27 cellular contexts compared by ENCODE assay signal in genomic region chr10:95496951-95497350, GRCh38.
DNase-seq lines count a peak whose midpoint lies in the region; ATAC-seq and TF ChIP-seq lines count a peak whose summit lies in the region.
"Had no signal": no experiment of that assay in that cellular context is flagged by ENCODE, and none has a peak within 500 bp of the region (broad histone marks: within the 10 kb centered on the region; RNA-seq: fewer than 3 reads in every experiment).

No MANE protein-coding gene starts in this region.

- TF ChIP-seq CTCF in heart left ventricle (IDR thresholded peaks at IDR 0.05) (no peak), heart right ventricle (IDR thresholded peaks at IDR 0.05) (no peak), esophagus muscularis mucosa (IDR thresholded peaks at IDR 0.05) (no peak), psoas muscle (IDR thresholded peaks at IDR 0.05) (no peak), uterus (IDR thresholded peaks at IDR 0.05) (no peak), omental fat pad (IDR thresholded peaks at IDR 0.05) (no peak)

- peaks cover 3 to 92% (median 38%) of the 10 kb centered on the region in 12 donors for H3K4me1 ChIP-seq in heart left ventricle
- peaks cover 14 to 88% (median 67%) of the 10 kb centered on the region in 9 donors for H3K4me1 ChIP-seq in heart right ventricle
- H3K4me1 ChIP-seq in esophagus muscularis mucosa: peaks cover 65 to 99% (median 84%) of the 10 kb centered on the region in 4 donors
- H3K4me1 ChIP-seq in psoas muscle: peaks cover 28% of the 10 kb centered on the region
- peaks cover 0 to 4% of the 10 kb centered on the region in 2 donors for H3K4me1 ChIP-seq in uterus
- H3K4me1 ChIP-seq: left lung had no signal

- no peak for TF ChIP-seq EP300 in esophagus muscularis mucosa (IDR thresholded peaks at IDR 0.05)

- no peaks in the 10 kb centered on the region for H3K9me3 ChIP-seq in heart left ventricle
- H3K9me3 ChIP-seq in heart right ventricle: no peaks in the 10 kb centered on the region
- no peaks in the 10 kb centered on the region for H3K9me3 ChIP-seq in esophagus muscularis mucosa
- H3K9me3 ChIP-seq in psoas muscle: no peaks in the 10 kb centered on the region
- no peaks in the 10 kb centered on the region for H3K9me3 ChIP-seq in uterus
- no peaks in the 10 kb centered on the region for H3K9me3 ChIP-seq in MG63
- H3K9me3 ChIP-seq: body of pancreas, left lung had no signal

- intact Hi-C loops in heart left ventricle (cut with DNase I) (no loop called here), heart right ventricle (cut with DNase I) (no loop called here), esophagus muscularis mucosa (cut with DNase I) (loop anchor here (10.0 kb wide), 1 partner anchor 98 kb away; no protein-coding TSS in a partner anchor), psoas muscle (cut with DNase I) (no loop called here), uterus (cut with DNase I; ENCODE audit: low total_unique reads) (no loop called here)

- TF ChIP-seq POLR2A in heart left ventricle (IDR thresholded peaks at IDR 0.05) (no peak), esophagus muscularis mucosa (IDR thresholded peaks at IDR 0.05; ENCODE audit: low read depth) (no peak), uterus (IDR thresholded peaks at IDR 0.05) (no peak)

- H3K36me3 ChIP-seq in heart left ventricle: peaks cover 0 to 9% (median 0%) of the 10 kb centered on the region in 9 donors
- H3K36me3 ChIP-seq in heart right ventricle: peaks cover 0 to 3% (median 0%) of the 10 kb centered on the region in 9 donors
- H3K36me3 ChIP-seq in esophagus muscularis mucosa: peaks cover 0 to 12% (median 9%) of the 10 kb centered on the region in 4 donors
- no peaks in the 10 kb centered on the region for H3K36me3 ChIP-seq in psoas muscle (ENCODE audit: insufficient read depth in 1 of 2, low read depth in 1 of 2)
- no peaks in the 10 kb centered on the region for H3K36me3 ChIP-seq in uterus
- no peaks in the 10 kb centered on the region for H3K36me3 ChIP-seq in MG63
- H3K36me3 ChIP-seq: left lung had no signal

- DNase-seq in heart left ventricle: no peak
- DNase-seq in heart right ventricle: no peak
- no peak for DNase-seq in esophagus muscularis mucosa (ENCODE audit: extremely low spot score)
- no peak for DNase-seq in psoas muscle
- DNase-seq in uterus: no peak
- no peak for DNase-seq in omental fat pad (ENCODE audit: low spot score)
- no peak for DNase-seq in MG63
- DNase-seq: activated CD4-positive, alpha-beta T cell treated with anti-CD3 and anti-CD28 coated beads, Interleukin-2, amount 50 U/mL, for 48 hours; activated naive CD4-positive, alpha-beta T cell; body of pancreas; C1 segment of cervical spinal cord; cerebellar nuclear complex; DMS53; islet precursor cell; left lung; NCI-H1436 treated with DMSO at 0.1 percent for 48 hours; NCI-H2081 treated with DMSO at 0.1 percent for 48 hours; NCI-H345; retina; Right ventricle myocardium superior; stimulated activated naive CD8-positive, alpha-beta T cell treated with anti-CD3 and anti-CD28 coated beads, Interleukin-15, amount 100 ng/mL, for 72 hours; trophoblast cell had no signal

- WGBS in heart left ventricle, 4 donors: 54 to 69% (median 56%) methylated on average over 4 of the region's 4 CpGs
- WGBS in heart right ventricle, 2 donors: 58 to 65% methylated on average over 4 of the region's 4 CpGs
- 53% methylated on average over 4 of the region's 4 CpGs for WGBS in esophagus muscularis mucosa
- WGBS in psoas muscle, 3 donors: 53 to 67% (median 61%) methylated on average over 4 of the region's 4 CpGs

- no peak for ATAC-seq in heart left ventricle
- ATAC-seq in heart right ventricle: no peak
- ATAC-seq in psoas muscle: no peak
- ATAC-seq in GM18520 (IDR thresholded peaks at IDR 0.05; ENCODE audit: unreplicated experiment): no peak
- no peak for ATAC-seq in omental fat pad (ENCODE audit: low FRiP score)
- ATAC-seq: body of pancreas; HCT116; left lung; natural killer cell treated with Interleukin-12 subunit alpha and Interleukin-12 subunit beta and Interleukin-15 and Interleukin-18, amount 100 ng/mL, for 72 hours; SK-N-SH treated with all-trans-retinoic acid at 6 μM for 48 hours; stimulated activated naive CD8-positive, alpha-beta T cell treated with anti-CD3 and anti-CD28 coated beads, Interleukin-15, amount 100 ng/mL, for 72 hours had no signal

- no peaks in the 10 kb centered on the region for H3K27me3 ChIP-seq in heart left ventricle
- H3K27me3 ChIP-seq in heart right ventricle: no peaks in the 10 kb centered on the region
- H3K27me3 ChIP-seq in esophagus muscularis mucosa: no peaks in the 10 kb centered on the region
- H3K27me3 ChIP-seq in psoas muscle (ENCODE audit: insufficient read depth in 3 of 3, low read length in 2 of 3): no peaks in the 10 kb centered on the region
- no peaks in the 10 kb centered on the region for H3K27me3 ChIP-seq in uterus
- H3K27me3 ChIP-seq in MG63: no peaks in the 10 kb centered on the region
- H3K27me3 ChIP-seq: body of pancreas, left lung had no signal

- H3K4me3 ChIP-seq in heart left ventricle (no peak overlapping the region), heart right ventricle (no peak overlapping the region), esophagus muscularis mucosa (no peak overlapping the region), psoas muscle (no peak overlapping the region), uterus (no peak overlapping the region), MG63 (no peak overlapping the region)
- H3K4me3 ChIP-seq: body of pancreas, left lung had no signal

- H3K27ac ChIP-seq in heart left ventricle (peak overlapping the region in 8 of 12 donors; percentile 6 to 91 (median 30)), heart right ventricle (peak overlapping the region in 5 of 10 donors; percentile 9 to 58 (median 40)), esophagus muscularis mucosa (replicated peaks in 1 of 4) (peak overlapping the region; percentile 91 to 97 (median 96)), psoas muscle (peak overlapping the region; percentile 10), uterus (peak overlapping the region; percentile 79 to 82)
- H3K27ac ChIP-seq: 22Rv1, body of pancreas, left lung had no signal
